Comparison of ENCODE assay signal across 26 cellular contexts in the genomic region with DNA sequence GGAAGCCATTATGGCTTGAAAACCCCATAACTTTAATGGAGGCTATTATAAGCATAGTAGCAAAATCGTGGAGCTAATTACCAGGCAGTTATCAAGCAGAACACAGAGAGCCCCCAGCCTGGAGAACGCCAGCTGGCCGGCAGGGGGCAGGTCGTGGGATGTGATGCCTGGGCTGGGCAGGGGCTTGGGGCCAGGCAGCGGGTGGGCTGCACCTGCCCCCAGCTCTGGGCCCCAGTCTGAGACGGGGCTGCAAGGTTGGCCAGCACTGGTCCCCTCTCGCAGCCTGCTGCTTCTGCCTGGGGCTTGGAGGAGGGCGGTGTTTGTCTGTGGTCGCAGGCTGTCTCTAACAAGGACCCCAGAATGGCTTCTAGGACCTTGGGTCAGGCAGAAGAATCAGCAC. TPM values are rescaled to one million over a fixed set of nuclear protein-coding genes. Genes with fewer than 3 reads are reported as not detected.
DNase-seq lines count a peak whose midpoint lies in the region; FAIRE-seq and TF ChIP-seq lines count a peak whose summit lies in the region.
"Had no signal": no experiment of that assay in that cellular context is flagged by ENCODE, and none has a peak within 500 bp of the region (broad histone marks: within the 10 kb centered on the region; RNA-seq: fewer than 3 reads in every experiment).

No MANE protein-coding gene starts in this region.

- DNase-seq in DMS 273 (lab: John Stamatoyannopoulos, UW; ENCODE audit: unreplicated experiment) (peak; percentile 7), DMS 273 treated with DMSO at 0.1 percent for 48 hours (lab: John Stamatoyannopoulos, UW) (no peak), D721Med (ENCODE audit: insufficient read length, low spot score) (no peak), NCI-H2081 treated with DMSO at 0.1 percent for 48 hours (lab: John Stamatoyannopoulos, UW) (peak; percentile 60), epithelial cell of proximal tubule (ENCODE audit: low read depth) (no peak), SKM-1 treated with dmso at 0.1 percent for 144 hours (lab: John Stamatoyannopoulos, UW; ENCODE audit: unreplicated experiment) (no peak), amygdala (lab: John Stamatoyannopoulos, UW) (no peak)
- no peak for DNase-seq in CD8-positive, alpha-beta memory T cell
- DNase-seq: 8988T; activated CD4-positive, alpha-beta T cell treated with anti-CD3 and anti-CD28 coated beads, Interleukin-2, amount 10 ng/mL, durations not matched to agents 24 days and 14 days; activated naive CD4-positive, alpha-beta T cell treated with anti-CD3 and anti-CD28 coated beads, Interleukin-2, amount 10 ng/mL, durations not matched to agents 7 days and 5 days; amniotic stem cell; CD4-positive, alpha-beta T cell; effector CD4-positive, alpha-beta T cell; erythroblast; KG1; NCI-H187 treated with DMSO at 0.1 percent for 48 hours; NCI-H2227 treated with DMSO at 0.1 percent for 48 hours; occipital lobe; OCI-M1; psoas muscle; stimulated activated naive CD4-positive, alpha-beta T cell had no signal

- peaks cover 9 to 12% of the 10 kb centered on the region in 2 donors for H3K27me3 Mint-ChIP-seq in CD8-positive, alpha-beta memory T cell

- H3K27ac ChIP-seq in CD8-positive, alpha-beta memory T cell (ENCODE audit: low read depth, low read length): no peak overlapping the region
- H3K27ac ChIP-seq: breast epithelium, psoas muscle, suprapubic skin had no signal

- peaks cover 3% of the 10 kb centered on the region for H3K27me3 ChIP-seq in CD8-positive, alpha-beta memory T cell (ENCODE audit: insufficient read depth, low read length, poor library complexity, severe bottlenecking)

- H3K27ac Mint-ChIP-seq in CD8-positive, alpha-beta memory T cell: no peak overlapping the region
- H3K27ac Mint-ChIP-seq: activated CD4-positive, alpha-beta T cell treated with anti-CD3 and anti-CD28 coated beads, Interleukin-2, amount 10 ng/mL, durations not matched to agents 24 days and 14 days; activated naive CD4-positive, alpha-beta T cell treated with anti-CD3 and anti-CD28 coated beads, Interleukin-2, amount 10 ng/mL, durations not matched to agents 7 days and 5 days; CD4-positive, alpha-beta T cell had no signal

- H3K4me3 ChIP-seq in epithelial cell of proximal tubule (ENCODE audit: low read depth, low read length): no peak overlapping the region
- no peak overlapping the region for H3K4me3 ChIP-seq in CD8-positive, alpha-beta memory T cell (ENCODE audit: low read length)
- H3K4me3 ChIP-seq: breast epithelium, psoas muscle, suprapubic skin had no signal

- H3K9me3 Mint-ChIP-seq in CD8-positive, alpha-beta memory T cell: no peaks in the 10 kb centered on the region
- H3K9me3 Mint-ChIP-seq: activated CD4-positive, alpha-beta T cell treated with anti-CD3 and anti-CD28 coated beads, Interleukin-2, amount 10 ng/mL, durations not matched to agents 24 days and 14 days; activated naive CD4-positive, alpha-beta T cell treated with anti-CD3 and anti-CD28 coated beads, Interleukin-2, amount 10 ng/mL, durations not matched to agents 7 days and 5 days; CD4-positive, alpha-beta T cell had no signal

- CTCF ChIA-PET in CD8-positive, alpha-beta memory T cell (lab: Charles Lee): no interaction called here

- no peaks in the 10 kb centered on the region for H3K36me3 ChIP-seq in CD8-positive, alpha-beta memory T cell (ENCODE audit: insufficient read depth, low read length)
- H3K36me3 ChIP-seq: breast epithelium, suprapubic skin had no signal

- no peaks in the 10 kb centered on the region for H3K9me3 ChIP-seq in CD8-positive, alpha-beta memory T cell (ENCODE audit: low read length)
- H3K9me3 ChIP-seq: breast epithelium, psoas muscle, suprapubic skin had no signal

- H3K4me3 Mint-ChIP-seq in CD8-positive, alpha-beta memory T cell: no peak overlapping the region
- H3K4me3 Mint-ChIP-seq: activated CD4-positive, alpha-beta T cell treated with anti-CD3 and anti-CD28 coated beads, Interleukin-2, amount 10 ng/mL, durations not matched to agents 24 days and 14 days; activated naive CD4-positive, alpha-beta T cell treated with anti-CD3 and anti-CD28 coated beads, Interleukin-2, amount 10 ng/mL, durations not matched to agents 7 days and 5 days; CD4-positive, alpha-beta T cell had no signal

- TF ChIP-seq CTCF in D721Med (IDR thresholded peaks at IDR 0.05; ENCODE audit: insufficient read depth, missing control alignments) (peak; percentile 24), epithelial cell of proximal tubule (conservative IDR thresholded peaks at IDR 0.05; ENCODE audit: low read depth, low read length) (peak; percentile 7)

- no peaks in the 10 kb centered on the region for H3K36me3 Mint-ChIP-seq in CD8-positive, alpha-beta memory T cell
- H3K36me3 Mint-ChIP-seq: activated naive CD4-positive, alpha-beta T cell treated with anti-CD3 and anti-CD28 coated beads, Interleukin-2, amount 10 ng/mL, durations not matched to agents 7 days and 5 days had no signal

- FAIRE-seq in D721Med (lab: Jason Lieb, UNC): no peak
- FAIRE-seq: H54, keratinocyte had no signal

- H3K4me1 Mint-ChIP-seq in CD8-positive, alpha-beta memory T cell: peaks cover 15 to 30% (median 19%) of the 10 kb centered on the region in 3 donors

- peaks cover 18% of the 10 kb centered on the region for H3K4me1 ChIP-seq in CD8-positive, alpha-beta memory T cell (ENCODE audit: insufficient read depth, low read length)
- H3K4me1 ChIP-seq: breast epithelium, psoas muscle, suprapubic skin had no signal

- POLR2A ChIA-PET in CD8-positive, alpha-beta memory T cell (lab: Charles Lee): no interaction called here

RNA-seq across cellular contexts. Expression of a gene that starts 20.9 kb away (rescaled TPM):
- total RNA-seq in epithelial cell of proximal tubule: 0.07 TPM in 1 of 2 replicates, not detected in the other
- total RNA-seq in CD8-positive, alpha-beta memory T cell: under 1 TPM; 0.35 to 0.44 TPM
- polyA plus RNA-seq in CD8-positive, alpha-beta memory T cell: 0.07 TPM

RNA-seq across cellular contexts. Expression of a gene that starts 59.4 kb away (rescaled TPM):
- 6.8 and 14.7 TPM in 2 replicates for total RNA-seq in epithelial cell of proximal tubule
- 1 to 10 TPM; 8.6 to 9.5 TPM for total RNA-seq in CD8-positive, alpha-beta memory T cell
- polyA plus RNA-seq in CD8-positive, alpha-beta memory T cell: 0.70 TPM

Comparison
In these comparisons a context has a peak if more than half of its experiments do, and no peak if none do; other contexts are left out.
1. DNase-seq: peak in DMS 273 (single experiment) and NCI-H2081 treated with DMSO at 0.1 percent for 48 hours (single experiment); none in DMS 273 treated with DMSO at 0.1 percent for 48 hours (single experiment), D721Med (single experiment), epithelial cell of proximal tubule (single experiment), SKM-1 treated with dmso at 0.1 percent for 144 hours (single experiment), CD8-positive, alpha-beta memory T cell (0 of 5) and amygdala (0 of 56).